ENCODE assay signal across 23 cellular contexts in the genomic region with DNA sequence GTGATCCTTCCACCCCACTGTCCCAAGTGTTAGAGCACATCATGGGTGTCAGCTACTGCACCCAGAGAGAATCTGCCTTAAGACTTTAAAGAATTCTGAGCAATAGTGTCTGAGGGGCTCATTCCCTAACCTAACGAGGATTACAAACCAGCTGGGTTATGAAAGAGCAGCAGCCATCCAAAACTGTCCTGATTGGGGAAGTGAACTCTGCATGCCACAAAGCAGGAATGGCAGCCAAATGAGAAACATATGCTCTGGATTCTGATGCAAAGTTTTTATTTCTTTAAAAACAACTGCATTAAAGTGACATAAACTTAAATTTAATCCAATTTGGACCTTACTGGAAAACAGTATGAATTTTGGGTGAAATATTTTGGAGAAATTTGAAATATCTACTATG.
DNase-seq lines count a peak whose midpoint lies in the region; ATAC-seq and TF ChIP-seq lines count a peak whose summit lies in the region.
"Had no signal": no experiment of that assay in that cellular context is flagged by ENCODE, and none has a peak within 500 bp of the region (broad histone marks: within the 10 kb centered on the region; RNA-seq: fewer than 3 reads in every experiment).

No MANE protein-coding gene starts in this region.

- no peak overlapping the region for H3K27ac ChIP-seq in AG04450 (ENCODE audit: low read depth, low read length)
- peak overlapping the region; percentile 67 for H3K27ac ChIP-seq in SK-N-MC
- no peak overlapping the region for H3K27ac ChIP-seq in spleen
- H3K27ac ChIP-seq: cardiac muscle cell, left lung, neural progenitor cell, upper lobe of right lung had no signal

- H3K27me3 ChIP-seq in AG04450 (ENCODE audit: control insufficient read depth, insufficient read depth, low read length) (no peaks in the 10 kb centered on the region), spleen (replicated peaks in 1 of 7) (no peaks in the 10 kb centered on the region)
- H3K27me3 ChIP-seq: cardiac muscle cell, left lung, neural progenitor cell, upper lobe of right lung had no signal

- H3K36me3 ChIP-seq in SK-N-MC (ENCODE audit: insufficient read depth, low read length) (no peaks in the 10 kb centered on the region), spleen (no peaks in the 10 kb centered on the region)
- H3K36me3 ChIP-seq: cardiac muscle cell, left lung, neural progenitor cell, upper lobe of right lung had no signal

- no peaks in the 10 kb centered on the region for H3K9me3 ChIP-seq in AG04450 (ENCODE audit: control insufficient read depth, insufficient read depth, low read length)
- H3K9me3 ChIP-seq in SK-N-MC (ENCODE audit: low read depth, low read length), result no peaks in the 10 kb centered on the region
- no peaks in the 10 kb centered on the region for H3K9me3 ChIP-seq in spleen
- H3K9me3 ChIP-seq: A549, left lung, upper lobe of right lung had no signal

- CTCF ChIA-PET in AG04450 (lab: Charles Lee), result interaction anchor here (0.9 kb wide), 1 partner anchor 10 kb away, joined by 5 read pairs; no protein-coding TSS in a partner anchor

- H3K4me1 ChIP-seq in spleen, result peaks cover 28 to 78% (median 57%) of the 10 kb centered on the region in 6 donors
- H3K4me1 ChIP-seq: neural progenitor cell had no signal

- WGBS in spleen, 5 donors, result 0 to 64% (median 27%) methylated on average over 1 of the region's 1 CpG

- intact Hi-C loops in spleen (cut with DNase I; ENCODE audit: low total_unique reads), result loop anchor here (10.0 kb wide), 1 partner anchor 120 kb away; a partner anchor contains a TSS

- POLR2A ChIA-PET in AG04450 (lab: Yijun Ruan, JAX), result no interaction called here

- peak overlapping the region; percentile 45 for H3K9ac ChIP-seq in SK-N-MC (ENCODE audit: insufficient read length)
- H3K9ac ChIP-seq: neural progenitor cell had no signal

- DNase-seq in AG04450 (ENCODE audit: low read depth, low spot score), result peak; percentile 37
- DNase-seq in GM03348 (ENCODE audit: low spot score), result peak; percentile 70
- DNase-seq in SK-N-MC (ENCODE audit: low read depth, low spot score), result no peak
- peak; percentile 90 for DNase-seq in fibroblast of the aortic adventitia (ENCODE audit: low read depth)
- no peak for DNase-seq in spleen
- no peak for DNase-seq in GM19238 (ENCODE audit: insufficient read length, low spot score)
- no peak for DNase-seq in NCI-H526 (lab: John Stamatoyannopoulos, UW)
- DNase-seq: activated CD4-positive, alpha-beta T cell treated with anti-CD3 and anti-CD28 coated beads for 48 hours; activated effector memory CD4-positive, alpha-beta T cell treated with Interleukin-2 at 50 U/mL for 16 hours; CD8-positive, alpha-beta memory T cell; DMS79; dorsolateral prefrontal cortex; left lung; NCI-H1436 treated with DMSO at 0.1 percent for 48 hours; NCI-H2171; stimulated activated CD4-positive, alpha-beta T cell treated with anti-CD3 and anti-CD28 coated beads, Interleukin-4, amount 100 ng/mL, for 24 hours; upper lobe of right lung had no signal

- TF ChIP-seq POLR2A in spleen (IDR thresholded peaks at IDR 0.05), result no peak

- TF ChIP-seq CTCF in AG04450 (IDR thresholded peaks at IDR 0.05; ENCODE audit: low read depth, low read length), result no peak
- TF ChIP-seq CTCF in fibroblast of the aortic adventitia (IDR thresholded peaks at IDR 0.05; ENCODE audit: insufficient read depth, low read length), result no peak
- TF ChIP-seq CTCF in spleen (IDR thresholded peaks at IDR 0.05 in 8 of 11, conservative IDR thresholded peaks at IDR 0.05 in 3 of 11), result no peak

- ATAC-seq in HG02970 (IDR thresholded peaks at IDR 0.05; ENCODE audit: low FRiP score, unreplicated experiment), result no peak
- ATAC-seq: A549, GM23338, left lung, upper lobe of right lung had no signal

- H3K4me3 ChIP-seq in AG04450 (ENCODE audit: low read depth, low read length) (no peak overlapping the region), SK-N-MC (peak overlapping the region; percentile 48), fibroblast of the aortic adventitia (ENCODE audit: low read depth, low read length) (no peak overlapping the region), spleen (no peak overlapping the region)
- H3K4me3 ChIP-seq: A549, cardiac muscle cell, dorsolateral prefrontal cortex, GM23338, left lung, neural progenitor cell, smooth muscle cell, upper lobe of right lung had no signal

Comparison
In these comparisons a context has a peak if more than half of its experiments do, and no peak if none do; other contexts are left out.
1. DNase-seq: peak in AG04450 (single experiment), GM03348 (single experiment) and fibroblast of the aortic adventitia (single experiment); none in SK-N-MC (single experiment), spleen (single experiment), GM19238 (single experiment) and NCI-H526 (0 of 2).